ENCODE assay signal across 11 cellular contexts in the genomic region with DNA sequence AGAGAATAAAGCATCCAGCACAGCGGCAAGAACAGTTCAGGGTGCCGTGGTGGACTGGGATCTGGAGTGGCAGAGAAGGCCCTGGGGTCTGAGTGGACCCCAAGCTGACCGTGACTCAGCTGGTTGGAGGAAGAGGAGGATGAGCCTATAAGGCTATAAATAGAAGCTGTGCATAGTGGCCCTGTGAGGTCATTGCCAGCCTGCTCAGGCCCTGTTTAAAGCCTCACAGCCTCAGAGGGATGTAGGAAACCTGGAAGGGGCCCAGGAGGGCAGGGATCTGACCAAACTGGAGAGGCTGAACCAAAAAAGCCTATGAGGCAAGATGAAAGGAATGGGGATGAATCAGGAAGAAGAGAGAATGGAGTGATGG. TPM values are rescaled to one million over a fixed set of nuclear protein-coding genes. Genes with fewer than 3 reads are reported as not detected.
A peak's percentile ranks its signal among the peaks of the same experiment; 100 is the strongest.
DNase-seq lines count a peak whose midpoint lies in the region; ATAC-seq lines count a peak whose summit lies in the region.
"Had no signal": no experiment of that assay in that cellular context is flagged by ENCODE, and none has a peak within 500 bp of the region (broad histone marks: within the 10 kb centered on the region; RNA-seq: fewer than 3 reads in every experiment).

No MANE protein-coding gene starts in this region.

- H3K36me3 ChIP-seq in adipocyte (ENCODE audit: control insufficient read depth, insufficient read depth, low read length, severe bottlenecking), result no peaks in the 10 kb centered on the region
- no peaks in the 10 kb centered on the region for H3K36me3 ChIP-seq in rectal smooth muscle tissue (ENCODE audit: control insufficient read depth, insufficient read depth, low read length)

- no peaks in the 10 kb centered on the region for H3K4me1 Mint-ChIP-seq in activated CD4-positive, alpha-beta T cell treated with anti-CD3 and anti-CD28 coated beads, Interleukin-2, amount 10 ng/mL, durations not matched to agents 7 days and 5 days
- H3K4me1 Mint-ChIP-seq in activated CD4-positive, alpha-beta T cell treated with anti-CD3 and anti-CD28 coated beads for 36 hours, result no peaks in the 10 kb centered on the region
- H3K4me1 Mint-ChIP-seq: activated T-helper 17 cell treated with anti-CD3 and anti-CD28 coated beads, Interleukin-2, amount 50 U/mL, for 72 hours; IgD-negative memory B cell had no signal

- peaks cover 4% of the 10 kb centered on the region for H3K27me3 Mint-ChIP-seq in activated CD4-positive, alpha-beta T cell treated with anti-CD3 and anti-CD28 coated beads, Interleukin-2, amount 10 ng/mL, durations not matched to agents 7 days and 5 days
- peaks cover 6% of the 10 kb centered on the region for H3K27me3 Mint-ChIP-seq in activated CD4-positive, alpha-beta T cell treated with anti-CD3 and anti-CD28 coated beads for 36 hours

- H3K36me3 Mint-ChIP-seq in activated CD4-positive, alpha-beta T cell treated with anti-CD3 and anti-CD28 coated beads, Interleukin-2, amount 10 ng/mL, durations not matched to agents 7 days and 5 days (ENCODE audit: low read depth), result no peaks in the 10 kb centered on the region
- no peaks in the 10 kb centered on the region for H3K36me3 Mint-ChIP-seq in activated CD4-positive, alpha-beta T cell treated with anti-CD3 and anti-CD28 coated beads for 36 hours (ENCODE audit: low read depth)
- H3K36me3 Mint-ChIP-seq: IgD-negative memory B cell; naive thymus-derived CD4-positive, alpha-beta T cell had no signal

- H3K4me3 Mint-ChIP-seq in activated CD4-positive, alpha-beta T cell treated with anti-CD3 and anti-CD28 coated beads, Interleukin-2, amount 10 ng/mL, durations not matched to agents 7 days and 5 days, result no peak overlapping the region
- no peak overlapping the region for H3K4me3 Mint-ChIP-seq in activated CD4-positive, alpha-beta T cell treated with anti-CD3 and anti-CD28 coated beads for 36 hours
- H3K4me3 Mint-ChIP-seq: activated T-helper 17 cell treated with anti-CD3 and anti-CD28 coated beads, Interleukin-2, amount 50 U/mL, for 72 hours; IgD-negative memory B cell; naive thymus-derived CD4-positive, alpha-beta T cell had no signal

- CTCF ChIA-PET in activated CD4-positive, alpha-beta T cell treated with anti-CD3 and anti-CD28 coated beads, Interleukin-2, amount 10 ng/mL, durations not matched to agents 7 days and 5 days (lab: Charles Lee), result no interaction called here
- CTCF ChIA-PET in activated CD4-positive, alpha-beta T cell treated with anti-CD3 and anti-CD28 coated beads for 36 hours (lab: Charles Lee), result interaction anchor here (1.5 kb wide), 1 partner anchor 123 kb away, joined by 8 read pairs; no protein-coding TSS in a partner anchor

- no peak overlapping the region for H3K27ac Mint-ChIP-seq in activated CD4-positive, alpha-beta T cell treated with anti-CD3 and anti-CD28 coated beads, Interleukin-2, amount 10 ng/mL, durations not matched to agents 7 days and 5 days
- H3K27ac Mint-ChIP-seq in activated CD4-positive, alpha-beta T cell treated with anti-CD3 and anti-CD28 coated beads for 36 hours, result no peak overlapping the region
- H3K27ac Mint-ChIP-seq: activated T-helper 17 cell treated with anti-CD3 and anti-CD28 coated beads, Interleukin-2, amount 50 U/mL, for 72 hours; IgD-negative memory B cell; naive thymus-derived CD4-positive, alpha-beta T cell had no signal

- peak; percentile 59 for DNase-seq in ELF-1 (ENCODE audit: low read depth, low spot score)
- DNase-seq in adipocyte (ENCODE audit: low read depth), result peak; percentile 86
- peak; percentile 79 for DNase-seq in Right ventricle myocardium superior
- DNase-seq in activated CD4-positive, alpha-beta T cell treated with anti-CD3 and anti-CD28 coated beads, Interleukin-2, amount 10 ng/mL, durations not matched to agents 7 days and 5 days, result no peak
- no peak for DNase-seq in iPS-NIHi11 (ENCODE audit: low spot score)
- no peak for DNase-seq in activated CD4-positive, alpha-beta T cell treated with anti-CD3 and anti-CD28 coated beads for 36 hours
- DNase-seq: naive thymus-derived CD4-positive, alpha-beta T cell had no signal

- H3K4me1 ChIP-seq in adipocyte (ENCODE audit: control insufficient read depth, insufficient read depth, low read length) (peaks cover 22% of the 10 kb centered on the region), rectal smooth muscle tissue (ENCODE audit: control insufficient read depth, insufficient read depth, low read length) (peaks cover 47% of the 10 kb centered on the region)

- POLR2A ChIA-PET in activated CD4-positive, alpha-beta T cell treated with anti-CD3 and anti-CD28 coated beads, Interleukin-2, amount 10 ng/mL, durations not matched to agents 7 days and 5 days (lab: Charles Lee), result no interaction called here
- POLR2A ChIA-PET in activated CD4-positive, alpha-beta T cell treated with anti-CD3 and anti-CD28 coated beads for 36 hours (lab: Charles Lee), result no interaction called here

- H3K9me3 ChIP-seq in adipocyte (ENCODE audit: control insufficient read depth, low read length), result no peaks in the 10 kb centered on the region

- H3K9me3 Mint-ChIP-seq in activated CD4-positive, alpha-beta T cell treated with anti-CD3 and anti-CD28 coated beads, Interleukin-2, amount 10 ng/mL, durations not matched to agents 7 days and 5 days, result no peaks in the 10 kb centered on the region
- H3K9me3 Mint-ChIP-seq in activated CD4-positive, alpha-beta T cell treated with anti-CD3 and anti-CD28 coated beads for 36 hours (ENCODE audit: low read depth), result no peaks in the 10 kb centered on the region
- H3K9me3 Mint-ChIP-seq: activated T-helper 17 cell treated with anti-CD3 and anti-CD28 coated beads, Interleukin-2, amount 50 U/mL, for 72 hours had no signal

- H3K27me3 ChIP-seq in adipocyte (replicated peaks; ENCODE audit: control insufficient read depth, insufficient read depth, low read length) (no peaks in the 10 kb centered on the region), rectal smooth muscle tissue (ENCODE audit: control insufficient read depth, insufficient read depth, low read length) (no peaks in the 10 kb centered on the region)

- intact Hi-C loops in Right ventricle myocardium superior (cut with DNase I), result no loop called here
- intact Hi-C loops in activated CD4-positive, alpha-beta T cell treated with anti-CD3 and anti-CD28 coated beads for 36 hours (cut with DNase I, micrococcal nuclease), result loop anchor here in 1 of 2 experiments (10.0 kb wide), 1 partner anchor 238 kb away; no protein-coding TSS in a partner anchor

- ATAC-seq in Right ventricle myocardium superior (ENCODE audit: poor library complexity) (peak; percentile 50), GM21447 (IDR thresholded peaks at IDR 0.05; ENCODE audit: unreplicated experiment) (no peak)
- ATAC-seq in activated CD4-positive, alpha-beta T cell treated with anti-CD3 and anti-CD28 coated beads for 36 hours, result no peak
- ATAC-seq: activated T-helper 17 cell treated with anti-CD3 and anti-CD28 coated beads, Interleukin-2, amount 50 U/mL, for 72 hours; naive thymus-derived CD4-positive, alpha-beta T cell had no signal

- H3K4me3 ChIP-seq in adipocyte (ENCODE audit: low read length) (no peak overlapping the region), rectal smooth muscle tissue (ENCODE audit: low read length) (peak overlapping the region; percentile 19)

- peak overlapping the region; percentile 98 for H3K27ac ChIP-seq in rectal smooth muscle tissue (ENCODE audit: low read depth, low read length)

- peak overlapping the region; percentile 54 for H3K9ac ChIP-seq in adipocyte (ENCODE audit: low read length)
- H3K9ac ChIP-seq in rectal smooth muscle tissue (ENCODE audit: low read length), result no peak overlapping the region

RNA-seq across cellular contexts. Expression of gene DES, which starts 11.3 kb away (rescaled TPM):
- total RNA-seq in Right ventricle myocardium superior, result 12,920 TPM
- total RNA-seq in activated CD4-positive, alpha-beta T cell treated with anti-CD3 and anti-CD28 coated beads, Interleukin-2, amount 10 ng/mL, durations not matched to agents 7 days and 5 days, result not detected
- total RNA-seq in activated CD4-positive, alpha-beta T cell treated with anti-CD3 and anti-CD28 coated beads for 36 hours, result not detected
- total RNA-seq: activated T-helper 17 cell treated with anti-CD3 and anti-CD28 coated beads, Interleukin-2, amount 50 U/mL, for 72 hours had no signal

RNA-seq across cellular contexts. Expression of gene DNPEP, which starts 19.1 kb away (rescaled TPM):
- 76.5 TPM for total RNA-seq in Right ventricle myocardium superior
- 10 to 100 TPM; 58.8 to 64.9 TPM for total RNA-seq in activated CD4-positive, alpha-beta T cell treated with anti-CD3 and anti-CD28 coated beads, Interleukin-2, amount 10 ng/mL, durations not matched to agents 7 days and 5 days
- total RNA-seq in activated CD4-positive, alpha-beta T cell treated with anti-CD3 and anti-CD28 coated beads for 36 hours, result 10 to 100 TPM; 81.0 to 93.1 TPM

RNA-seq across cellular contexts. Expression of gene SPEG, which starts 27.8 kb away (rescaled TPM):
- total RNA-seq in Right ventricle myocardium superior, result 103 TPM
- 1 to 10 TPM; 2.0 to 2.6 TPM for total RNA-seq in activated CD4-positive, alpha-beta T cell treated with anti-CD3 and anti-CD28 coated beads, Interleukin-2, amount 10 ng/mL, durations not matched to agents 7 days and 5 days
- total RNA-seq in activated CD4-positive, alpha-beta T cell treated with anti-CD3 and anti-CD28 coated beads for 36 hours, result 1 to 10 TPM in 1 of 2 experiments, under 1 TPM in 1; 0.89 to 1.4 TPM

Comparison
In these comparisons a context has a peak if more than half of its experiments do, and no peak if none do; other contexts are left out.
1. DNase-seq: peak in ELF-1 (single experiment), adipocyte (single experiment) and Right ventricle myocardium superior (single experiment); none in activated CD4-positive, alpha-beta T cell treated with anti-CD3 and anti-CD28 coated beads, Interleukin-2, amount 10 ng/mL, durations not matched to agents 7 days and 5 days (single experiment), iPS-NIHi11 (single experiment) and activated CD4-positive, alpha-beta T cell treated with anti-CD3 and anti-CD28 coated beads for 36 hours (single experiment).
2. RNA of gene DES, which starts 11.3 kb away (total RNA-seq): 12,920 TPM in Right ventricle myocardium superior (single experiment); not detected in activated CD4-positive, alpha-beta T cell treated with anti-CD3 and anti-CD28 coated beads for 36 hours and not detected in activated CD4-positive, alpha-beta T cell treated with anti-CD3 and anti-CD28 coated beads, Interleukin-2, amount 10 ng/mL, durations not matched to agents 7 days and 5 days; every median in the first group is over 1,000 times any median in the second.
3. RNA of gene SPEG, which starts 27.8 kb away (total RNA-seq): 103 TPM in Right ventricle myocardium superior (single experiment); 2.0 to 2.6 TPM in activated CD4-positive, alpha-beta T cell treated with anti-CD3 and anti-CD28 coated beads, Interleukin-2, amount 10 ng/mL, durations not matched to agents 7 days and 5 days and 0.89 to 1.4 TPM in activated CD4-positive, alpha-beta T cell treated with anti-CD3 and anti-CD28 coated beads for 36 hours; every median in the first group is over 10 times any median in the second.